ENCODE assay signal across 9 cellular contexts in the genomic region with DNA sequence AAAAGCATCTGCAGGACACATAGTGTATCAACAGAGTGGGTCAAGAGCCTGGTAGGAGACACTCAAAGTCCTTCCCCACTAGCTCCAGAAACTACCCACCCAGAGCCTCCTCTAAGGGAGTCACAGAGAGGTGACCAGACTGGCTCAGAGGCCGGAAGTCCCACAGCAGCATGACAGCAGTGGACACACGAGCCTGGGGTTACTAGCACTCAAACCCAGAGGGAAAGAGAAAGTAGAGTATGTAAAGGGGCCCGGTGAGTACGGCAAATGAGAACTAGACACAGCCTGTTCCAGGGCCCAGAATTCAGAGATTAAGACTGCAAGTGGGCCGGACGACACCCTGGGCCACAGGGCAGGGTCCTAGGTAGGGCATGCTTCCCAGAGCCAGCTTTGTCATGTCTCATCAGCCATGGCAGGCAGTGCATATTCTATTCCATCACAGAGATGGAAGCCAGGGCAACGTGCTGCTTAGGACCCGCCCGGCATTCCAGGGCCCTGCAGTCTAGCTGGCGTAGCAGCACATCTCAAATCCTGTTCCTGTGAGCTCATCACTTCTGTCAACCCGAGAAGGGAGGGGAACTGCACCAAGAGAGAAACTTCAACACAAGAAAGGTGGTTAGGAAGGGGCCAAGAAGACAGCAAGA. TPM values are rescaled to one million over a fixed set of nuclear protein-coding genes. Genes with fewer than 3 reads are reported as not detected.
DNase-seq lines count a peak whose midpoint lies in the region; ATAC-seq and TF ChIP-seq lines count a peak whose summit lies in the region.
"Had no signal": no experiment of that assay in that cellular context is flagged by ENCODE, and none has a peak within 500 bp of the region (broad histone marks: within the 10 kb centered on the region; RNA-seq: fewer than 3 reads in every experiment).

No MANE protein-coding gene starts in this region.

- DNase-seq in activated naive CD4-positive, alpha-beta T cell treated with anti-CD3 and anti-CD28 coated beads, Interleukin-2, amount 10 ng/mL, durations not matched to agents 7 days and 5 days: no peak
- no peak for DNase-seq in activated naive CD4-positive, alpha-beta T cell treated with anti-CD3 and anti-CD28 coated beads, Interleukin-2, amount 50 U/mL, for 16 hours
- peak; percentile 46 to 74 for DNase-seq in lung microvascular endothelial cell (ENCODE audit: low read depth in 2 of 2)
- no peak for DNase-seq in upper lobe of right lung
- no peak for DNase-seq in activated effector memory CD4-positive, alpha-beta T cell treated with Interleukin-2 at 50 U/mL for 16 hours
- DNase-seq in NCI-H446 treated with DMSO at 0.1 percent for 48 hours (lab: John Stamatoyannopoulos, UW): no peak

- intact Hi-C loops in upper lobe of right lung (cut with DNase I): no loop called here

- H3K27ac ChIP-seq in cingulate gyrus (ENCODE audit: low read depth, low read length): peak overlapping the region; percentile 90
- H3K27ac ChIP-seq in upper lobe of right lung: peak overlapping the region; percentile 73

- peaks cover 35% of the 10 kb centered on the region for H3K36me3 Mint-ChIP-seq in activated naive CD4-positive, alpha-beta T cell treated with anti-CD3 and anti-CD28 coated beads, Interleukin-2, amount 10 ng/mL, durations not matched to agents 7 days and 5 days
- H3K36me3 Mint-ChIP-seq: activated naive CD8-positive, alpha-beta T cell had no signal

- no peaks in the 10 kb centered on the region for H3K27me3 ChIP-seq in upper lobe of right lung

- H3K9me3 Mint-ChIP-seq in activated naive CD4-positive, alpha-beta T cell treated with anti-CD3 and anti-CD28 coated beads, Interleukin-2, amount 10 ng/mL, durations not matched to agents 7 days and 5 days: no peaks in the 10 kb centered on the region

- no peak overlapping the region for H3K4me3 ChIP-seq in upper lobe of right lung

- no peaks in the 10 kb centered on the region for H3K9me3 ChIP-seq in upper lobe of right lung

- CTCF ChIA-PET in activated naive CD4-positive, alpha-beta T cell treated with anti-CD3 and anti-CD28 coated beads, Interleukin-2, amount 10 ng/mL, durations not matched to agents 7 days and 5 days (lab: Charles Lee): interaction anchor here (0.6 to 15.0 kb wide), 7 partner anchors 13 to 193 kb away, joined by 3 to 128 read pairs (median 4); a partner anchor contains a TSS

- H3K27ac Mint-ChIP-seq in activated naive CD4-positive, alpha-beta T cell treated with anti-CD3 and anti-CD28 coated beads, Interleukin-2, amount 10 ng/mL, durations not matched to agents 7 days and 5 days: peak overlapping the region; percentile 37
- H3K27ac Mint-ChIP-seq: activated naive CD8-positive, alpha-beta T cell had no signal

- TF ChIP-seq CTCF in upper lobe of right lung (IDR thresholded peaks at IDR 0.05): no peak

- H3K27me3 Mint-ChIP-seq in activated naive CD4-positive, alpha-beta T cell treated with anti-CD3 and anti-CD28 coated beads, Interleukin-2, amount 10 ng/mL, durations not matched to agents 7 days and 5 days: no peaks in the 10 kb centered on the region
- H3K27me3 Mint-ChIP-seq: activated naive CD8-positive, alpha-beta T cell had no signal

- peaks cover 25% of the 10 kb centered on the region for H3K36me3 ChIP-seq in upper lobe of right lung

- ATAC-seq in upper lobe of right lung (no peak), HG03460 (IDR thresholded peaks at IDR 0.05; ENCODE audit: unreplicated experiment) (no peak)

- H3K4me1 ChIP-seq in upper lobe of right lung: peaks cover 49% of the 10 kb centered on the region

- peaks cover 53% of the 10 kb centered on the region for H3K4me1 Mint-ChIP-seq in activated naive CD4-positive, alpha-beta T cell treated with anti-CD3 and anti-CD28 coated beads, Interleukin-2, amount 10 ng/mL, durations not matched to agents 7 days and 5 days

- no peak overlapping the region for H3K4me3 Mint-ChIP-seq in activated naive CD4-positive, alpha-beta T cell treated with anti-CD3 and anti-CD28 coated beads, Interleukin-2, amount 10 ng/mL, durations not matched to agents 7 days and 5 days
- H3K4me3 Mint-ChIP-seq: activated naive CD8-positive, alpha-beta T cell had no signal

RNA-seq across cellular contexts. Expression of a gene that starts 4.2 kb away (rescaled TPM):
- total RNA-seq in lung microvascular endothelial cell: 6.3 and 8.5 TPM in 2 replicates
- total RNA-seq in upper lobe of right lung: 23.5 TPM

RNA-seq across cellular contexts. Expression of a gene that starts 16.5 kb away (rescaled TPM):
- total RNA-seq in lung microvascular endothelial cell (7.4 and 11.7 TPM in 2 replicates), upper lobe of right lung (32.2 TPM)

RNA-seq across cellular contexts. Expression of a gene that starts 17.3 kb away (rescaled TPM):
- total RNA-seq in lung microvascular endothelial cell (3,072 and 3,739 TPM in 2 replicates), upper lobe of right lung (736 TPM)

RNA-seq across cellular contexts. Expression of a gene that starts 55.6 kb away (rescaled TPM):
- 155 and 187 TPM in 2 replicates for total RNA-seq in lung microvascular endothelial cell
- total RNA-seq in upper lobe of right lung: 160 TPM

RNA-seq across cellular contexts. Expression of a gene that starts 57.7 kb away (rescaled TPM):
- total RNA-seq in lung microvascular endothelial cell (15.3 and 32.9 TPM in 2 replicates), upper lobe of right lung (26.7 TPM)

Comparison
In these comparisons a context has a peak if more than half of its experiments do, and no peak if none do; other contexts are left out.
1. DNase-seq: peak in lung microvascular endothelial cell (2 of 2); none in activated naive CD4-positive, alpha-beta T cell treated with anti-CD3 and anti-CD28 coated beads, Interleukin-2, amount 10 ng/mL, durations not matched to agents 7 days and 5 days (single experiment), activated naive CD4-positive, alpha-beta T cell treated with anti-CD3 and anti-CD28 coated beads, Interleukin-2, amount 50 U/mL, for 16 hours (single experiment), upper lobe of right lung (single experiment), activated effector memory CD4-positive, alpha-beta T cell treated with Interleukin-2 at 50 U/mL for 16 hours (single experiment) and NCI-H446 treated with DMSO at 0.1 percent for 48 hours (single experiment).